8 cellular contexts compared by ENCODE assay signal in the genomic region with DNA sequence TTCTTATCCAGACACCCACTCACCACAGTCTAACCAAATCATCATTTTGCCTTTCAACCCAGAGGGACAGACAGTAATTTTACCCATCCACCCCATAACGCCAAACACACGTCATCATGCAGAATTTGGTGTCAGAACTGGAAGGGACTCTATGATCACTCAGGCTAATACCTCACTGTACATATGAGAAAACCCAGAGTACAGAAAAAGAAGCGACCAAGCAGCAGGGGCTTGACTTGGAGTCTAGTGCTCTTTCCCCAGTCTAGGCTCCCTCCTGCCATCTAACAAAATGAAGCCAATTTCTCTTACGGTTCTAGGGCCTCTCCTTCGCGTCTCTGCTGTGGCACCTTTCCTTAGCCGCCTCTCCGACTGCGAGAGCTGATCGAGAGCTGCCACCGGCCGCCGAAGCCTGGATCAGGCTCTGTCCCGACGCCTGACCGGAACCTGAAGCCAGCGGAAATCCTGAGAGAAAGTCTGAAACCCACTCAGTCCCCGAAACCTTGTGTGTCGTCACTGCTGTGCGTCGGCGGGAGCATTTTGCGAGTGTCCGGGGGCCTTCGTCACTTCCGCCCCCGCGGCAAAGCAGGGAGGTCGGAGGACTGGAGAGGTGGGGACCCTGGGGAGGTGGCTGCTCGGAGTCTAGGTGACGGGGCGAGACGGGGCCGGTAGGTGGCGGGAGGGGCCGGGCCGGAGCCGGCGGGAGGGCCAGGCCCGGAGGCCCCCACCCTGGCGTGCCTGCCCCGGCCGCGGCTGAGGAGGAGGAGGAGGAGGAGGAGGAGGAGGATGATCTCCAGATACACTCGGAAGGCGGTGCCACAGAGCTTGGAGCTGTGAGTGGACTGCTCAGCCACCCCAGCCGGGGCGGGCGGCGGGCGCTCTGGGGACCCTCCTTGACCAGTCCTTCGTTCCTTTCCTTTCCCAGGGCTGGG. TPM values are rescaled to one million over a fixed set of nuclear protein-coding genes. Genes with fewer than 3 reads are reported as not detected.
DNase-seq lines count a peak whose midpoint lies in the region; ATAC-seq and TF ChIP-seq lines count a peak whose summit lies in the region.

Gene ECD, minus strand, starts transcription at position 452 of the 929 bp plus-strand sequence. CDS start 4,071 bp downstream, outside the sequence.
Gene FAM149B1, plus strand, starts transcription at position 563 of the 929 bp plus-strand sequence. Its CDS starts 221 bp downstream, at position 784.

- peaks cover 0 to 9% (median 6%) of the 10 kb centered on the region in 4 donors for H3K36me3 ChIP-seq in liver (ENCODE audit: control insufficient read depth in 4 of 4, insufficient read depth in 3 of 4, low read depth in 1 of 4, low read length in 3 of 4)

- peaks cover 18% of the 10 kb centered on the region for H3K36me3 Mint-ChIP-seq in activated CD4-positive, alpha-beta memory T cell treated with anti-CD3 and anti-CD28 coated beads for 36 hours

- peak within 1 kb of the TSS; percentile 67 to 100 (median 94) for H3K4me3 ChIP-seq in dorsolateral prefrontal cortex
- H3K4me3 ChIP-seq in liver (ENCODE audit: low read depth in 1 of 3, low read length in 3 of 3) = peak within 1 kb of the TSS; percentile 77 to 100 (median 84)

- H3K4me3 Mint-ChIP-seq in activated CD4-positive, alpha-beta memory T cell treated with anti-CD3 and anti-CD28 coated beads for 36 hours = peak within 1 kb of the TSS; percentile 100

- H3K9me3 Mint-ChIP-seq in activated CD4-positive, alpha-beta memory T cell treated with anti-CD3 and anti-CD28 coated beads for 36 hours = peaks cover 2% of the 10 kb centered on the region

- peak within 1 kb of the TSS; percentile 97 for H3K27ac Mint-ChIP-seq in activated CD4-positive, alpha-beta memory T cell treated with anti-CD3 and anti-CD28 coated beads for 36 hours

- POLR2A ChIA-PET in activated CD4-positive, alpha-beta memory T cell treated with anti-CD3 and anti-CD28 coated beads for 36 hours (lab: Charles Lee) = interaction anchor here (0.6 to 1.3 kb wide), 4 partner anchors 58 to 1009 kb away, joined by 3 to 10 read pairs (median 3); partner anchors contain the start of gene NUDT13

- TF ChIP-seq RAD21 in liver (IDR thresholded peaks at IDR 0.05) = peak in 1 of 2 donors; percentile 55

- intact Hi-C loops in activated CD4-positive, alpha-beta memory T cell treated with anti-CD3 and anti-CD28 coated beads for 36 hours (cut with micrococcal nuclease) = loop anchor here (1.0 to 5.0 kb wide), 4 partner anchors 56 to 813 kb away; partner anchors contain the start of genes DNAJB12, DNAJC9, NUDT13 and P4HA1
- intact Hi-C loops in dorsolateral prefrontal cortex (cut with DNase I) = loop anchor here (1.0 to 10.0 kb wide), 5 partner anchors 58 to 813 kb away; partner anchors contain the start of genes P4HA1 (in 2 of the 2), DNAJB12 (in 1 of the 2), DNAJC9 (in 1 of the 2) and NUDT13 (in 1 of the 2)

- H3K27ac ChIP-seq in dorsolateral prefrontal cortex = peak within 1 kb of the TSS; percentile 75 to 98 (median 94)
- H3K27ac ChIP-seq in liver (ENCODE audit: low read depth in 1 of 2, low read length in 2 of 2) = peak within 1 kb of the TSS; percentile 95 to 98

- H3K27me3 Mint-ChIP-seq in activated CD4-positive, alpha-beta memory T cell treated with anti-CD3 and anti-CD28 coated beads for 36 hours = no peaks in the 10 kb centered on the region

- DNase-seq in CD1c-positive myeloid dendritic cell (ENCODE audit: extremely low spot score) (peak; percentile 99), NCI-H82 treated with DMSO at 0.1 percent for 48 hours (lab: John Stamatoyannopoulos, UW; ENCODE audit: unreplicated experiment) (peak; percentile 72), dorsolateral prefrontal cortex (peak; percentile 88 to 96 (median 93))
- DNase-seq in activated CD4-positive, alpha-beta memory T cell treated with anti-CD3 and anti-CD28 coated beads for 36 hours = peak; percentile 96
- DNase-seq in stimulated activated CD4-positive, alpha-beta T cell treated with anti-CD3 and anti-CD28 coated beads, Interleukin-4, amount 100 ng/mL, for 24 hours = peak; percentile 93

- WGBS in liver = under 1% methylated on average over 52 of the region's 52 CpGs

- peak in 44 of 56 donors; percentile 4 to 56 (median 34) for TF ChIP-seq CTCF in dorsolateral prefrontal cortex (IDR thresholded peaks at IDR 0.05 in 54 of 56, conservative IDR thresholded peaks at IDR 0.05 in 2 of 56; ENCODE audit: low read depth in 1 of 56, partially characterized antibody in 56 of 56)
- no peak for TF ChIP-seq CTCF in liver (IDR thresholded peaks at IDR 0.05; ENCODE audit: low read depth, low read length, missing input control)

- H3K9ac ChIP-seq in liver (ENCODE audit: low read depth in 1 of 2, low read length in 2 of 2) = peak within 1 kb of the TSS; percentile 96 to 99

- H3K9me3 ChIP-seq in liver (ENCODE audit: control insufficient read depth in 4 of 4, low read length in 3 of 4) = no peaks in the 10 kb centered on the region

- peaks cover 36% of the 10 kb centered on the region for H3K4me1 Mint-ChIP-seq in activated CD4-positive, alpha-beta memory T cell treated with anti-CD3 and anti-CD28 coated beads for 36 hours (ENCODE audit: low read depth)

- ATAC-seq in GM19372 (IDR thresholded peaks at IDR 0.05; ENCODE audit: low read depth, unreplicated experiment) (peak; percentile 95), HG03565 (IDR thresholded peaks at IDR 0.05; ENCODE audit: unreplicated experiment) (peak; percentile 82)

- H3K4me1 ChIP-seq in liver (ENCODE audit: control insufficient read depth in 4 of 4, insufficient read depth in 4 of 4, low read length in 3 of 4) = peaks cover 3 to 23% (median 21%) of the 10 kb centered on the region in 4 donors

- CTCF ChIA-PET in activated CD4-positive, alpha-beta memory T cell treated with anti-CD3 and anti-CD28 coated beads for 36 hours (lab: Charles Lee) = interaction anchor here (1.1 to 2.2 kb wide), 3 partner anchors 9 to 72 kb away, joined by 3 to 20 read pairs (median 10); partner anchors contain the start of gene P4HA1

- H3K27me3 ChIP-seq in dorsolateral prefrontal cortex (no peaks in the 10 kb centered on the region), liver (ENCODE audit: control insufficient read depth in 4 of 4, insufficient read depth in 4 of 4, low read length in 3 of 4) (no peaks in the 10 kb centered on the region)

TF ChIP-seq in liver, 16 proteins besides CTCF, POLR2A, EP300 and RAD21:
- no peak for TF ChIP-seq HNF4G (IDR thresholded peaks at IDR 0.05)
- peak; percentile 91 to 98 for TF ChIP-seq GABPA (IDR thresholded peaks at IDR 0.05 in 1 of 2, conservative IDR thresholded peaks at IDR 0.05 in 1 of 2)
- peak in 1 of 2 donors; percentile 22 for TF ChIP-seq RXRA (IDR thresholded peaks at IDR 0.05)
- no peak for TF ChIP-seq JUND (IDR thresholded peaks at IDR 0.05)
- peak; percentile 46 to 64 for TF ChIP-seq EGR1 (IDR thresholded peaks at IDR 0.05; ENCODE audit: low read depth in 2 of 2)
- no peak for TF ChIP-seq HNF4A (conservative IDR thresholded peaks at IDR 0.05)
- TF ChIP-seq ZBTB33 (IDR thresholded peaks at IDR 0.05) = peak; percentile 47
- TF ChIP-seq SP1 (IDR thresholded peaks at IDR 0.05) = peak; percentile 62
- TF ChIP-seq, protein P1, sequence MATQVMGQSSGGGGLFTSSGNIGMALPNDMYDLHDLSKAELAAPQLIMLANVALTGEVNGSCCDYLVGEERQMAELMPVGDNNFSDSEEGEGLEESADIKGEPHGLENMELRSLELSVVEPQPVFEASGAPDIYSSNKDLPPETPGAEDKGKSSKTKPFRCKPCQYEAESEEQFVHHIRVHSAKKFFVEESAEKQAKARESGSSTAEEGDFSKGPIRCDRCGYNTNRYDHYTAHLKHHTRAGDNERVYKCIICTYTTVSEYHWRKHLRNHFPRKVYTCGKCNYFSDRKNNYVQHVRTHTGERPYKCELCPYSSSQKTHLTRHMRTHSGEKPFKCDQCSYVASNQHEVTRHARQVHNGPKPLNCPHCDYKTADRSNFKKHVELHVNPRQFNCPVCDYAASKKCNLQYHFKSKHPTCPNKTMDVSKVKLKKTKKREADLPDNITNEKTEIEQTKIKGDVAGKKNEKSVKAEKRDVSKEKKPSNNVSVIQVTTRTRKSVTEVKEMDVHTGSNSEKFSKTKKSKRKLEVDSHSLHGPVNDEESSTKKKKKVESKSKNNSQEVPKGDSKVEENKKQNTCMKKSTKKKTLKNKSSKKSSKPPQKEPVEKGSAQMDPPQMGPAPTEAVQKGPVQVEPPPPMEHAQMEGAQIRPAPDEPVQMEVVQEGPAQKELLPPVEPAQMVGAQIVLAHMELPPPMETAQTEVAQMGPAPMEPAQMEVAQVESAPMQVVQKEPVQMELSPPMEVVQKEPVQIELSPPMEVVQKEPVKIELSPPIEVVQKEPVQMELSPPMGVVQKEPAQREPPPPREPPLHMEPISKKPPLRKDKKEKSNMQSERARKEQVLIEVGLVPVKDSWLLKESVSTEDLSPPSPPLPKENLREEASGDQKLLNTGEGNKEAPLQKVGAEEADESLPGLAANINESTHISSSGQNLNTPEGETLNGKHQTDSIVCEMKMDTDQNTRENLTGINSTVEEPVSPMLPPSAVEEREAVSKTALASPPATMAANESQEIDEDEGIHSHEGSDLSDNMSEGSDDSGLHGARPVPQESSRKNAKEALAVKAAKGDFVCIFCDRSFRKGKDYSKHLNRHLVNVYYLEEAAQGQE (IDR thresholded peaks at IDR 0.05) = peak; percentile 64
- peak; percentile 63 for TF ChIP-seq YY1 (IDR thresholded peaks at IDR 0.05)
- TF ChIP-seq NR2F2 (IDR thresholded peaks at IDR 0.05) = no peak
- peak; percentile 92 for TF ChIP-seq TAF1 (conservative IDR thresholded peaks at IDR 0.05)

RNA-seq across cellular contexts. Expression of gene ECD, which starts in this region (rescaled TPM):
- total RNA-seq in activated CD4-positive, alpha-beta memory T cell treated with anti-CD3 and anti-CD28 coated beads for 36 hours = 10 to 100 TPM; 37.5 to 37.7 TPM
- 10 to 100 TPM; 25.0 to 44.1 (median 33.4) TPM for total RNA-seq in dorsolateral prefrontal cortex
- total RNA-seq in liver = 10 to 100 TPM; 14.4 to 16.2 TPM
- 1 to 10 TPM; 7.1 to 9.6 TPM for polyA plus RNA-seq in liver

RNA-seq across cellular contexts. Expression of gene FAM149B1, which starts in this region (rescaled TPM):
- total RNA-seq in activated CD4-positive, alpha-beta memory T cell treated with anti-CD3 and anti-CD28 coated beads for 36 hours = 10 to 100 TPM; 12.8 to 14.6 TPM
- total RNA-seq in dorsolateral prefrontal cortex (10 to 100 TPM; 21.7 to 41.9 (median 29.3) TPM), liver (10 to 100 TPM; 10.9 to 12.9 TPM)
- 1 to 10 TPM; 7.3 TPM for polyA plus RNA-seq in liver

Comparison
In these comparisons a context has a peak if more than half of its experiments do, and no peak if none do; other contexts are left out.
1. Peak in every context shown above with its lines: DNase-seq, ATAC-seq, H3K4me3 ChIP-seq and H3K27ac ChIP-seq.